Comparison of ENCODE assay signal across 30 cellular contexts in genomic region chr17:71613996-71614395, GRCh38.
"Had no signal": no experiment of that assay in that cellular context is flagged by ENCODE, and none has a peak within 500 bp of the region (broad histone marks: within the 10 kb centered on the region; RNA-seq: fewer than 3 reads in every experiment).

No MANE protein-coding gene starts in this region.

- H3K4me3 ChIP-seq: ascending aorta, cardiac muscle cell, colonic mucosa, esophagus squamous epithelium, heart right ventricle, pancreas, psoas muscle, spleen, testis, transverse colon had no signal

- FAIRE-seq: endometrium, pancreas had no signal

- H3K9me3 ChIP-seq: colonic mucosa, pancreas, psoas muscle, testis had no signal

- DNase-seq: activated CD4-positive, alpha-beta memory T cell treated with anti-CD3 and anti-CD28 coated beads for 36 hours; activated CD4-positive, alpha-beta T cell treated with anti-CD3 and anti-CD28 coated beads, Interleukin-2, amount 10 ng/mL, durations not matched to agents 24 days and 14 days; activated CD8-positive, alpha-beta memory T cell treated with anti-CD3 and anti-CD28 coated beads, Interleukin-2, amount 50 U/mL, for 4 hours; activated gamma-delta T cell; activated naive CD4-positive, alpha-beta T cell treated with anti-CD3 and anti-CD28 coated beads, Interleukin-2, amount 10 ng/mL, durations not matched to agents 7 days and 5 days; activated naive CD8-positive, alpha-beta T cell treated with anti-CD3 and anti-CD28 coated beads, Interleukin-2, amount 10 ng/mL, durations not matched to agents 7 days and 5 days; activated T-cell treated with anti-CD3 and anti-CD28 coated beads, Interleukin-2, amount 50 U/mL, for 1 hour; cerebellar nuclear complex; colonic mucosa; effector CD8-positive, alpha-beta T cell; esophagus squamous epithelium; foreskin melanocyte; heart right ventricle; midbrain; naive thymus-derived CD8-positive, alpha-beta T cell; nucleus accumbens; pancreas; psoas muscle; spleen; stimulated activated CD4-positive, alpha-beta T cell treated with anti-CD3 and anti-CD28 coated beads, Interleukin-2, amount 100 ng/mL, for 48 hours; stimulated activated naive CD8-positive, alpha-beta T cell treated with anti-CD3 and anti-CD28 coated beads, Interleukin-15, Interleukin-2, amounts not matched to agents 100 U/mL and 50 U/mL, for 24 hours; T1000; testis; transverse colon; WERI-Rb-1 had no signal

- H3K27ac ChIP-seq: ascending aorta, cardiac muscle cell, colonic mucosa, epithelial cell of prostate, esophagus squamous epithelium, heart right ventricle, pancreas, psoas muscle, spleen, testis, transverse colon, WERI-Rb-1 had no signal

- H3K36me3 ChIP-seq: ascending aorta, cardiac muscle cell, colonic mucosa, esophagus squamous epithelium, heart right ventricle, pancreas, spleen, transverse colon, WERI-Rb-1 had no signal

- H3K4me1 ChIP-seq: ascending aorta, colonic mucosa, esophagus squamous epithelium, heart right ventricle, pancreas, psoas muscle, spleen, testis, transverse colon had no signal

- ATAC-seq: activated CD4-positive, CD25-positive, alpha-beta regulatory T cell treated with anti-CD3 and anti-CD28 coated beads, Interleukin-2, amount 50 U/mL, for 24 hours; heart right ventricle; naive thymus-derived CD8-positive, alpha-beta T cell; pancreas; psoas muscle; stimulated activated naive CD8-positive, alpha-beta T cell treated with anti-CD3 and anti-CD28 coated beads, Interleukin-15, Interleukin-2, amounts not matched to agents 100 U/mL and 50 U/mL, for 24 hours had no signal

- H3K27me3 ChIP-seq: ascending aorta, cardiac muscle cell, colonic mucosa, esophagus squamous epithelium, heart right ventricle, pancreas, spleen, testis, transverse colon had no signal
